8 cellular contexts compared by ENCODE assay signal in the genomic region with DNA sequence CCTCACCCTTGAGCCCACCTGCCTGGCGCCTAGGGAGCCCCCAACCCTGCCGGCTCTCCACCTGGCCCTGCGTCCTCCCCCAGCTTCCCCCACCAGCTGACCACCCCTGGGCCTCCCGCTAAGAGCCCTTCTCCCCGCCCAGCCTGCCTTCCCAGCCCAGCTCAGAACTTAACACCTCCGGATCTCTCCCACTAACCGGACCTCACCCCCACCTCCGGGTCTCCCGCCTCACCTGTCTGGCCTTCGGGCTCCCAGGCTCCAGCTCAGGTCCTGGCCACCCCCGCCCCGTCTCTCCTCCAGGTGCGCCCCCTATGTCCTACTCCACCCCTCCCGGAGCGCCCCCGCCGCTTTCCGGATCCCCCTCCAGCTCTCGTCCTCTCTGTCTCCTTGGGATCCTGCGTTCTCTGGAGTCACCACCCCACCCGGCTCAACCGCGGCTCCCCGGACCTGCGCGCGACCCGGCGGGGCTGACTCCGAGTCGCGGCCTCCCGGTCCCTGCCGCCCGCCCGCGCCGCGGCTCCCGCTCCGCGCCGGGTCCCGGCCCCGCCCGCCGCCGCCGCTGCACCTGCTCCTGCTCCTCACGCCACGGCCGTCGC. TPM values are rescaled to one million over a fixed set of nuclear protein-coding genes. Genes with fewer than 3 reads are reported as not detected.
DNase-seq lines count a peak whose midpoint lies in the region; ATAC-seq lines count a peak whose summit lies in the region.

A gene (minus strand): TSS at position 51 of the 596 bp plus-strand sequence. CDS start 568 bp downstream, outside the sequence.

- peak within 1 kb of the TSS; percentile 20 for H2BK5ac ChIP-seq in neuronal stem cell (ENCODE audit: low read length)

- H3K79me1 ChIP-seq in neuronal stem cell (ENCODE audit: low read depth, low read length): no peaks in the 10 kb centered on the region

- no CpG with 5 or more reads among the region's 53 CpGs for WGBS in neuronal stem cell (ENCODE audit: extremely low coverage in 2 of 2, insufficient read length in 2 of 2, insufficient replicate concordance in 1 of 2), 2 donors

- H3K27ac ChIP-seq in SK-N-MC: no peak within 1 kb of the TSS
- H3K27ac ChIP-seq in neuronal stem cell (replicated peaks; ENCODE audit: low read length): peak within 1 kb of the TSS; percentile 57

- peak within 1 kb of the TSS; percentile 26 for H2BK120ac ChIP-seq in neuronal stem cell (ENCODE audit: low read depth, low read length)

- peaks cover 2 to 5% of the 10 kb centered on the region in 2 donors for H3K4me1 ChIP-seq in neuronal stem cell (ENCODE audit: control insufficient read depth in 2 of 2, insufficient read depth in 1 of 2, low read depth in 1 of 2, low read length in 2 of 2)

- H3K9me3 ChIP-seq in SK-N-MC (ENCODE audit: low read depth, low read length): no peaks in the 10 kb centered on the region
- peaks cover 5 to 8% of the 10 kb centered on the region in 2 donors for H3K9me3 ChIP-seq in neuronal stem cell (replicated peaks in 1 of 2; ENCODE audit: control insufficient read depth in 2 of 2, insufficient read depth in 1 of 2, low read depth in 1 of 2, low read length in 2 of 2)

- H3K9ac ChIP-seq in SK-N-MC (ENCODE audit: insufficient read length): no peak within 1 kb of the TSS
- peak within 1 kb of the TSS; percentile 88 for H3K9ac ChIP-seq in neuronal stem cell (ENCODE audit: low read depth, low read length, poor library complexity)

- H3K4ac ChIP-seq in neuronal stem cell (ENCODE audit: low read length): no peak within 1 kb of the TSS

- ATAC-seq in HG02884 (IDR thresholded peaks at IDR 0.05; ENCODE audit: unreplicated experiment): peak; percentile 29
- ATAC-seq in esophagus mucosa: peak; percentile 28

- H2AFZ ChIP-seq in neuronal stem cell (ENCODE audit: low read length): peak within 1 kb of the TSS; percentile 100

- peak within 1 kb of the TSS; percentile 87 for H2BK12ac ChIP-seq in neuronal stem cell (ENCODE audit: low read length)

- peak within 1 kb of the TSS; percentile 86 for H3K4me2 ChIP-seq in neuronal stem cell (ENCODE audit: insufficient read depth, low read length, poor library complexity, severe bottlenecking)

- peak within 1 kb of the TSS; percentile 83 for H3K4me3 ChIP-seq in SK-N-MC
- peak within 1 kb of the TSS; percentile 54 to 83 for H3K4me3 ChIP-seq in neuronal stem cell (ENCODE audit: low read length in 2 of 2)

- H3K27me3 ChIP-seq in neuronal stem cell (ENCODE audit: control insufficient read depth in 3 of 3, insufficient read depth in 3 of 3, low read depth in 1 of 3, low read length in 3 of 3): peaks cover 0 to 43% (median 5%) of the 10 kb centered on the region in 3 experiments

- H2BK15ac ChIP-seq in neuronal stem cell (ENCODE audit: low read length): peak within 1 kb of the TSS; percentile 77

- H4K8ac ChIP-seq in neuronal stem cell (ENCODE audit: low read depth, low read length): no peak within 1 kb of the TSS

- H4K91ac ChIP-seq in neuronal stem cell (ENCODE audit: low read depth, low read length, poor library complexity): no peak within 1 kb of the TSS

- H2AK5ac ChIP-seq in neuronal stem cell (ENCODE audit: low read depth, low read length): peak within 1 kb of the TSS; percentile 66

- H3K18ac ChIP-seq in neuronal stem cell (ENCODE audit: low read length): peak within 1 kb of the TSS; percentile 94

- no peak within 1 kb of the TSS for H3K14ac ChIP-seq in neuronal stem cell (ENCODE audit: low read length)

- DNase-seq in activated CD4-positive, alpha-beta T cell treated with anti-CD3 and anti-CD28 coated beads for 48 hours: peak; percentile 23
- no peak for DNase-seq in activated CD4-positive, alpha-beta T cell treated with anti-CD3 and anti-CD28 coated beads for 1 hour
- DNase-seq in SK-N-MC (ENCODE audit: low read depth, low spot score): no peak
- no peak for DNase-seq in neuronal stem cell (ENCODE audit: low spot score)
- DNase-seq in SKM-1 (lab: John Stamatoyannopoulos, UW; ENCODE audit: unreplicated experiment): no peak
- no peak for DNase-seq in COR-L47 (lab: John Stamatoyannopoulos, UW)

- H3K36me3 ChIP-seq in SK-N-MC (ENCODE audit: insufficient read depth, low read length) (no peaks in the 10 kb centered on the region), neuronal stem cell (replicated peaks in 1 of 2; ENCODE audit: control insufficient read depth in 2 of 2, insufficient read depth in 2 of 2, low read length in 2 of 2) (no peaks in the 10 kb centered on the region)

- peak within 1 kb of the TSS; percentile 90 for H3K23ac ChIP-seq in neuronal stem cell (ENCODE audit: low read depth, low read length, poor library complexity)

RNA-seq across cellular contexts. Expression of the gene that starts here (rescaled TPM):
- total RNA-seq in esophagus mucosa: 0.36 TPM
- polyA plus RNA-seq in neuronal stem cell (2013, experiment 1 of 2): 4.0 TPM
- polyA plus RNA-seq in neuronal stem cell (2013, experiment 2 of 2): 2.9 TPM

Comparison
In these comparisons a context has a peak if more than half of its experiments do, and no peak if none do; other contexts are left out.
1. Peak in ATAC-seq in esophagus mucosa; RNA of the gene not detected or under 1 TPM.